In the genomic region with DNA sequence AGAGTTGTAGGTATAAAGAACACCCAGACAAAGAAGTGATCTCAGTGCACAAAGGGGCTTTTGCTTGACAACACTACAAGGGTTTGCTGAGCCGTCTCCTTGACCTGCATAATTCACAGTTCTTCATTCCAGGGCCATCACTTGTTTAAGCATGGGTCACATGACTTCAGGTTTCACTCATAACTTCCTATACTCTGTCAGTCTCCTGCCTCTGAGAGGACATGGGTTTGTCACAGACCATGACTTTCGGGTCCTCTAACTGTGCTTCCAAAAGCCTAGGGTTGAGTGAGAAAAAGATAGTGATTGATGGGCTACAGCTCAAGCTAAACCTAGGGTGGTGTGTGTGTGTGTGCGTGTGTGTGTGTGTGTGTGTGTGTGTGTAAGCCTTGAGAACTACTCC, we compare ENCODE assay signal across 1 cellular context.
TF ChIP-seq lines count a peak whose summit lies in the region.

No MANE protein-coding gene starts in this region.

TF ChIP-seq in H1, 55 proteins besides CTCF, POLR2A, EP300 and RAD21 (continued from another document):
- TF ChIP-seq PHF8 (conservative IDR thresholded peaks at IDR 0.05; ENCODE audit: low read depth, low read length) (no peak), RFX5 (IDR thresholded peaks at IDR 0.05; ENCODE audit: borderline replicate concordance, low read depth, low read length) (no peak), SIX5 (IDR thresholded peaks at IDR 0.05; ENCODE audit: low read depth, low read length) (no peak), KDM1A (IDR thresholded peaks at IDR 0.05; ENCODE audit: borderline replicate concordance, low read length) (no peak), HDAC6 (IDR thresholded peaks at IDR 0.05; ENCODE audit: low read depth, low read length) (no peak), TCF12 (IDR thresholded peaks at IDR 0.05; ENCODE audit: low read depth, low read length) (no peak), EZH2 (IDR thresholded peaks at IDR 0.05; ENCODE audit: low read depth, low read length, severe bottlenecking) (no peak), KDM4A (IDR thresholded peaks at IDR 0.05; ENCODE audit: low read depth, low read length, severe bottlenecking) (no peak), CEBPB (IDR thresholded peaks at IDR 0.05; ENCODE audit: low read depth, low read length) (no peak), GABPA (IDR thresholded peaks at IDR 0.05; ENCODE audit: borderline replicate concordance, insufficient read depth, low read length) (no peak), CREB1 (IDR thresholded peaks at IDR 0.05) (no peak), CTBP2 (IDR thresholded peaks at IDR 0.05; ENCODE audit: borderline replicate concordance, insufficient read depth, insufficient read length, low read length) (no peak), MAFK (IDR thresholded peaks at IDR 0.05; ENCODE audit: low read depth, low read length) (no peak), CBX8 (IDR thresholded peaks at IDR 0.05; ENCODE audit: borderline replicate concordance, low read depth, low read length) (no peak)
- TF ChIP-seq, protein P1, sequence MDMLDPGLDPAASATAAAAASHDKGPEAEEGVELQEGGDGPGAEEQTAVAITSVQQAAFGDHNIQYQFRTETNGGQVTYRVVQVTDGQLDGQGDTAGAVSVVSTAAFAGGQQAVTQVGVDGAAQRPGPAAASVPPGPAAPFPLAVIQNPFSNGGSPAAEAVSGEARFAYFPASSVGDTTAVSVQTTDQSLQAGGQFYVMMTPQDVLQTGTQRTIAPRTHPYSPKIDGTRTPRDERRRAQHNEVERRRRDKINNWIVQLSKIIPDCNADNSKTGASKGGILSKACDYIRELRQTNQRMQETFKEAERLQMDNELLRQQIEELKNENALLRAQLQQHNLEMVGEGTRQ (IDR thresholded peaks at IDR 0.05; ENCODE audit: low read length), result no peak
- TF ChIP-seq, protein P2, sequence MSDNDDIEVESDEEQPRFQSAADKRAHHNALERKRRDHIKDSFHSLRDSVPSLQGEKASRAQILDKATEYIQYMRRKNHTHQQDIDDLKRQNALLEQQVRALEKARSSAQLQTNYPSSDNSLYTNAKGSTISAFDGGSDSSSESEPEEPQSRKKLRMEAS (IDR thresholded peaks at IDR 0.05), result no peak
